Comparison of ENCODE assay signal across 10 cellular contexts in genomic region chr5:142982821-142983200, GRCh38.
A peak's percentile ranks its signal among the peaks of the same experiment; 100 is the strongest.
DNase-seq lines count a peak whose midpoint lies in the region; ATAC-seq and TF ChIP-seq lines count a peak whose summit lies in the region.
"Had no signal": no experiment of that assay in that cellular context is flagged by ENCODE, and none has a peak within 500 bp of the region (broad histone marks: within the 10 kb centered on the region; RNA-seq: fewer than 3 reads in every experiment).

No MANE protein-coding gene starts in this region.

- H3K4me1 Mint-ChIP-seq in activated T-cell treated with anti-CD3 and anti-CD28 coated beads, Interleukin-2, amount 50 U/mL, for 4 hours (ENCODE audit: low read depth): peaks cover 56% of the 10 kb centered on the region

- H3K27ac ChIP-seq in ACC112 (ENCODE audit: low read depth, low read length): peak overlapping the region; percentile 68; the same call in 1 of the 2 replicates
- H3K27ac ChIP-seq in breast epithelium: peak overlapping the region; percentile 52 to 65
- peak overlapping the region in 2 of 3 donors; percentile 15 to 72 for H3K27ac ChIP-seq in right lobe of liver

- no CpG with 5 or more reads among the region's 4 CpGs for WGBS in right lobe of liver (ENCODE audit: insufficient coverage, low coverage, low lambda C conversion rate, missing lambda C conversion rate)

- no peak overlapping the region for H3K4me3 Mint-ChIP-seq in activated T-cell treated with anti-CD3 and anti-CD28 coated beads, Interleukin-2, amount 50 U/mL, for 4 hours
- H3K4me3 Mint-ChIP-seq: activated naive CD8-positive, alpha-beta T cell; CD4-positive, alpha-beta T cell had no signal

- intact Hi-C loops in breast epithelium (cut with DNase I; ENCODE audit: low total_unique reads) (no loop called here), right lobe of liver (cut with DNase I) (no loop called here)

- peaks cover 45% of the 10 kb centered on the region for H3K4me1 ChIP-seq in ACC112 (ENCODE audit: control insufficient read depth, insufficient read depth, low read length, unreplicated experiment)
- H3K4me1 ChIP-seq in breast epithelium: peaks cover 0 to 11% of the 10 kb centered on the region in 2 donors
- H3K4me1 ChIP-seq in right lobe of liver: peaks cover 0 to 25% (median 18%) of the 10 kb centered on the region in 4 donors

- H3K9me3 ChIP-seq in breast epithelium: no peaks in the 10 kb centered on the region
- H3K9me3 ChIP-seq in right lobe of liver: no peaks in the 10 kb centered on the region

- H3K4me3 ChIP-seq in ACC112 (ENCODE audit: low read depth, low read length) (no peak overlapping the region), breast epithelium (no peak overlapping the region), right lobe of liver (no peak overlapping the region)

- no peaks in the 10 kb centered on the region for H3K79me2 ChIP-seq in ACC112 (ENCODE audit: control insufficient read depth, insufficient read depth, low read length, unreplicated experiment)

- H3K9me3 Mint-ChIP-seq in activated T-cell treated with anti-CD3 and anti-CD28 coated beads, Interleukin-2, amount 50 U/mL, for 4 hours: peaks cover 4% of the 10 kb centered on the region
- H3K9me3 Mint-ChIP-seq: CD4-positive, alpha-beta T cell had no signal

- H3K36me3 Mint-ChIP-seq in activated T-cell treated with anti-CD3 and anti-CD28 coated beads, Interleukin-2, amount 50 U/mL, for 4 hours (ENCODE audit: insufficient read depth): peaks cover 2% of the 10 kb centered on the region

- TF ChIP-seq POLR2A in breast epithelium (IDR thresholded peaks at IDR 0.05): no peak
- no peak for TF ChIP-seq POLR2A in right lobe of liver (IDR thresholded peaks at IDR 0.05)

- TF ChIP-seq CTCF in breast epithelium (IDR thresholded peaks at IDR 0.05): no peak
- TF ChIP-seq CTCF in right lobe of liver (IDR thresholded peaks at IDR 0.05): peak in 2 of 4 donors; percentile 5 to 29

- no peak overlapping the region for H2AFZ ChIP-seq in ACC112 (ENCODE audit: low read length, unreplicated experiment)

- no peaks in the 10 kb centered on the region for H3K27me3 Mint-ChIP-seq in activated T-cell treated with anti-CD3 and anti-CD28 coated beads, Interleukin-2, amount 50 U/mL, for 4 hours (ENCODE audit: low read depth)
- H3K27me3 Mint-ChIP-seq: activated naive CD8-positive, alpha-beta T cell; CD4-positive, alpha-beta T cell had no signal

- H3K27me3 ChIP-seq in ACC112 (ENCODE audit: insufficient read depth, low read length): no peaks in the 10 kb centered on the region
- H3K27me3 ChIP-seq in breast epithelium: no peaks in the 10 kb centered on the region
- no peaks in the 10 kb centered on the region for H3K27me3 ChIP-seq in right lobe of liver

- DNase-seq in breast epithelium (ENCODE audit: low spot score in 2 of 2) (no peak), right lobe of liver (no peak), NCI-H2107 (lab: John Stamatoyannopoulos, UW) (no peak), NCI-H2107 treated with DMSO at 0.1 percent for 48 hours (lab: John Stamatoyannopoulos, UW; ENCODE audit: unreplicated experiment) (no peak)
- DNase-seq in activated T-cell treated with anti-CD3 and anti-CD28 coated beads, Interleukin-2, amount 50 U/mL, for 4 hours: no peak
- DNase-seq in activated naive CD4-positive, alpha-beta T cell treated with Interleukin-2 at 50 U/mL for 16 hours: no peak
- DNase-seq: CD4-positive, alpha-beta T cell had no signal

- H3K36me3 ChIP-seq in ACC112 (ENCODE audit: insufficient read depth, low read length) (no peaks in the 10 kb centered on the region), breast epithelium (no peaks in the 10 kb centered on the region), right lobe of liver (no peaks in the 10 kb centered on the region)

- ATAC-seq in HG02798 (IDR thresholded peaks at IDR 0.05; ENCODE audit: poor library complexity, unreplicated experiment) (peak; percentile 64), right lobe of liver (peak; percentile 10 to 23 (median 14))
- no peak for ATAC-seq in activated T-cell treated with anti-CD3 and anti-CD28 coated beads, Interleukin-2, amount 50 U/mL, for 4 hours

Comparison
In these comparisons a context has a peak if more than half of its experiments do, and no peak if none do; other contexts are left out.
1. ATAC-seq: peak in HG02798 (single experiment) and right lobe of liver (4 of 4); none in activated T-cell treated with anti-CD3 and anti-CD28 coated beads, Interleukin-2, amount 50 U/mL, for 4 hours (0 of 2).
2. Peak in every context shown above with its lines, with median percentiles within 50 percentile points of each other: H3K27ac ChIP-seq.